In genomic region chr1:243667591-243667990, GRCh38 we compare ENCODE assay signal across 18 cellular contexts.
DNase-seq lines count a peak whose midpoint lies in the region; ATAC-seq and TF ChIP-seq lines count a peak whose summit lies in the region.
"Had no signal": no experiment of that assay in that cellular context is flagged by ENCODE, and none has a peak within 500 bp of the region (broad histone marks: within the 10 kb centered on the region; RNA-seq: fewer than 3 reads in every experiment).

No MANE protein-coding gene starts in this region.

- no peak for TF ChIP-seq CTCF in MM.1S (IDR thresholded peaks at IDR 0.05; ENCODE audit: low read length)

- no peak overlapping the region for H3K14ac ChIP-seq in neuronal stem cell (ENCODE audit: low read length)

- H3F3A ChIP-seq in MM.1S (ENCODE audit: insufficient read depth, low read length): peaks cover 13% of the 10 kb centered on the region; the same call in 1 of the 2 replicates

- no peak overlapping the region for H2BK120ac ChIP-seq in neuronal stem cell (ENCODE audit: low read depth, low read length)

- no peak overlapping the region for H3K18ac ChIP-seq in neuronal stem cell (ENCODE audit: low read length)

- peak overlapping the region; percentile 24 for H2AFZ ChIP-seq in MM.1S (ENCODE audit: low read length)
- no peak overlapping the region for H2AFZ ChIP-seq in neuronal stem cell (ENCODE audit: low read length)
- H2AFZ ChIP-seq: hepatocyte had no signal

- peak overlapping the region; percentile 5; the same call in 1 of the 2 replicates for H3K4me3 ChIP-seq in MM.1S (ENCODE audit: low read length)
- H3K4me3 ChIP-seq in neuronal stem cell (ENCODE audit: low read length in 2 of 2): no peak overlapping the region
- H3K4me3 ChIP-seq: hepatocyte, lung, spleen had no signal

- H2BK15ac ChIP-seq in neuronal stem cell (ENCODE audit: low read length): no peak overlapping the region

- no peaks in the 10 kb centered on the region for H3K79me2 ChIP-seq in MM.1S (ENCODE audit: low read length)
- H3K79me2 ChIP-seq: hepatocyte had no signal

- no peaks in the 10 kb centered on the region; the same call in 1 of the 2 replicates for H3K36me3 ChIP-seq in MM.1S (replicated peaks; ENCODE audit: insufficient read depth, low read length)
- peaks cover 0 to 15% of the 10 kb centered on the region in 2 donors for H3K36me3 ChIP-seq in neuronal stem cell (replicated peaks in 1 of 2; ENCODE audit: control insufficient read depth in 2 of 2, insufficient read depth in 2 of 2, low read length in 2 of 2)

- no peaks in the 10 kb centered on the region for H4K20me1 ChIP-seq in MM.1S (ENCODE audit: insufficient read depth, low read length)

- no peak overlapping the region for H2BK12ac ChIP-seq in neuronal stem cell (ENCODE audit: low read length)

- DNase-seq in GM19240 (ENCODE audit: insufficient read length, low spot score) (peak; percentile 7), MM.1S (peak; percentile 87), neuronal stem cell (ENCODE audit: low spot score) (peak; percentile 12), RKO (ENCODE audit: low spot score) (no peak), NCI-H2107 treated with DMSO at 0.1 percent for 48 hours (lab: John Stamatoyannopoulos, UW; ENCODE audit: unreplicated experiment) (no peak)
- no peak for DNase-seq in effector CD8-positive, alpha-beta T cell (lab: John Stamatoyannopoulos, UW)
- DNase-seq: activated CD4-positive, alpha-beta T cell treated with anti-CD3 and anti-CD28 coated beads, Interleukin-2, amount 50 U/mL, for 48 hours; activated naive CD4-positive, alpha-beta T cell; caudate nucleus; CD8-positive, alpha-beta memory T cell; NCI-H1105; NCI-H510A; occipital lobe; spleen had no signal

- H2AK5ac ChIP-seq in neuronal stem cell (ENCODE audit: low read depth, low read length): no peak overlapping the region

- no peak overlapping the region for H4K8ac ChIP-seq in neuronal stem cell (ENCODE audit: low read depth, low read length)

- peak overlapping the region; percentile 67 for H3K4me2 ChIP-seq in MM.1S (ENCODE audit: low read depth, low read length)
- H3K4me2 ChIP-seq in neuronal stem cell (ENCODE audit: insufficient read depth, low read length, poor library complexity, severe bottlenecking): no peak overlapping the region
- H3K4me2 ChIP-seq: hepatocyte had no signal

- TF ChIP-seq POLR2A in GM18505 (IDR thresholded peaks at IDR 0.05; ENCODE audit: borderline replicate concordance, extremely low read depth, insufficient read depth, insufficient read length): no peak

- H3K79me1 ChIP-seq in neuronal stem cell (ENCODE audit: low read depth, low read length): no peaks in the 10 kb centered on the region

- H3K23ac ChIP-seq in neuronal stem cell (ENCODE audit: low read depth, low read length, poor library complexity): no peak overlapping the region

- no peak overlapping the region for H2BK5ac ChIP-seq in neuronal stem cell (ENCODE audit: low read length)

- peaks cover 19% of the 10 kb centered on the region for H3K4me1 ChIP-seq in MM.1S (ENCODE audit: low read length)
- H3K4me1 ChIP-seq in neuronal stem cell (ENCODE audit: control insufficient read depth in 2 of 2, insufficient read depth in 1 of 2, low read depth in 1 of 2, low read length in 2 of 2): peaks cover 7 to 8% of the 10 kb centered on the region in 2 donors
- H3K4me1 ChIP-seq: spleen had no signal

- no peak overlapping the region for H4K91ac ChIP-seq in neuronal stem cell (ENCODE audit: low read depth, low read length, poor library complexity)

- H3K9ac ChIP-seq in MM.1S (ENCODE audit: low read length) (peak overlapping the region; percentile 16; the same call in 1 of the 2 replicates), neuronal stem cell (ENCODE audit: low read depth, low read length, poor library complexity) (no peak overlapping the region)

- no CpG with 5 or more reads among the region's 2 CpGs for WGBS in neuronal stem cell (ENCODE audit: extremely low coverage in 2 of 2, insufficient read length in 2 of 2, insufficient replicate concordance in 1 of 2), 2 donors

- H3K4ac ChIP-seq in neuronal stem cell (ENCODE audit: low read length): no peak overlapping the region

- H3K27ac ChIP-seq in MM.1S (ENCODE audit: low read length) (peak overlapping the region; percentile 62), neuronal stem cell (replicated peaks; ENCODE audit: low read length) (peak overlapping the region; percentile 57)
- H3K27ac ChIP-seq: hepatocyte, spleen had no signal

- H3K9me3 ChIP-seq in MM.1S (replicated peaks; ENCODE audit: insufficient read depth, low read length) (no peaks in the 10 kb centered on the region), neuronal stem cell (replicated peaks in 1 of 2; ENCODE audit: control insufficient read depth in 2 of 2, insufficient read depth in 1 of 2, low read depth in 1 of 2, low read length in 2 of 2) (peaks cover 0 to 2% of the 10 kb centered on the region in 2 donors)
- H3K9me3 ChIP-seq: spleen had no signal

- no peaks in the 10 kb centered on the region for H3K27me3 ChIP-seq in MM.1S (replicated peaks; ENCODE audit: insufficient read depth, low read length)
- H3K27me3 ChIP-seq in neuronal stem cell (ENCODE audit: control insufficient read depth in 3 of 3, insufficient read depth in 3 of 3, low read depth in 1 of 3, low read length in 3 of 3): no peaks in the 10 kb centered on the region
- H3K27me3 ChIP-seq: hepatocyte, spleen had no signal

- no peaks in the 10 kb centered on the region for H3K9me2 ChIP-seq in MM.1S (replicated peaks; ENCODE audit: insufficient read depth, low read length)

- ATAC-seq in HG02642 (IDR thresholded peaks at IDR 0.05; ENCODE audit: poor library complexity, unreplicated experiment): peak; percentile 79
- no peak for ATAC-seq in GM18505 (IDR thresholded peaks at IDR 0.05; ENCODE audit: unreplicated experiment)

Comparison
In these comparisons a context has a peak if more than half of its experiments do, and no peak if none do; other contexts are left out.
1. DNase-seq: peak in GM19240 (single experiment), MM.1S (single experiment) and neuronal stem cell (single experiment); none in RKO (single experiment), effector CD8-positive, alpha-beta T cell (single experiment) and NCI-H2107 treated with DMSO at 0.1 percent for 48 hours (single experiment).